Comparison of ENCODE assay signal across 8 cellular contexts in genomic region chr12:57243521-57244305, GRCh38. TPM values are rescaled to one million over a fixed set of nuclear protein-coding genes. Genes with fewer than 3 reads are reported as not detected.
DNase-seq lines count a peak whose midpoint lies in the region; ATAC-seq and TF ChIP-seq lines count a peak whose summit lies in the region.

No MANE protein-coding gene starts in this region.

- ATAC-seq in CD4-positive, alpha-beta T cell (ENCODE audit: poor library complexity): peak; percentile 34
- no peak for ATAC-seq in GM19467 (IDR thresholded peaks at IDR 0.05; ENCODE audit: unreplicated experiment)

- peaks cover 38% of the 10 kb centered on the region for H3K27me3 ChIP-seq in CD4-positive, alpha-beta T cell (ENCODE audit: control insufficient read depth, insufficient read depth, low read length)
- H3K27me3 ChIP-seq in fibroblast of lung (ENCODE audit: control insufficient read depth, insufficient read depth, low read length) (peaks cover 16% of the 10 kb centered on the region), suprapubic skin (peaks cover 49% of the 10 kb centered on the region)

- H3K4me2 ChIP-seq in fibroblast of lung (ENCODE audit: extremely low read depth, insufficient read depth, low read length): peak overlapping the region; percentile 92

- H3K4me3 Mint-ChIP-seq in CD4-positive, alpha-beta T cell: peak overlapping the region; percentile 85
- peak overlapping the region; percentile 84 for H3K4me3 Mint-ChIP-seq in neural crest cell

- H2AFZ ChIP-seq in fibroblast of lung (ENCODE audit: low read length): no peak overlapping the region

- TF ChIP-seq EP300 in suprapubic skin (IDR thresholded peaks at IDR 0.05): no peak

- H3K27ac ChIP-seq in CD4-positive, alpha-beta T cell (ENCODE audit: low read depth, low read length): no peak overlapping the region
- no peak overlapping the region for H3K27ac ChIP-seq in fibroblast of lung (ENCODE audit: insufficient read depth, low read length)
- H3K27ac ChIP-seq in suprapubic skin: no peak overlapping the region

- H3K27me3 Mint-ChIP-seq in CD4-positive, alpha-beta T cell: peaks cover 54% of the 10 kb centered on the region
- peaks cover 63% of the 10 kb centered on the region for H3K27me3 Mint-ChIP-seq in neural crest cell (ENCODE audit: low read depth)

- TF ChIP-seq POLR2A in suprapubic skin (IDR thresholded peaks at IDR 0.05): no peak

- CTCF ChIA-PET in CD4-positive, alpha-beta T cell (lab: Charles Lee): interaction anchor here (0.6 to 10.7 kb wide), 9 partner anchors 14 to 1175 kb away, joined by 3 to 225 read pairs (median 8); partner anchors contain the start of genes NXPH4, SHMT2 and STAT6

- no peaks in the 10 kb centered on the region for H3K9me3 ChIP-seq in CD4-positive, alpha-beta T cell (ENCODE audit: control insufficient read depth, low read length)
- H3K9me3 ChIP-seq in fibroblast of lung (ENCODE audit: control insufficient read depth, insufficient read depth, low read depth, low read length): no peaks in the 10 kb centered on the region
- H3K9me3 ChIP-seq in suprapubic skin: no peaks in the 10 kb centered on the region

- 11% methylated on average over 35 of the region's 41 CpGs for WGBS in suprapubic skin

- peak; percentile 67 to 85 (median 76) for DNase-seq in CD4-positive, alpha-beta T cell
- DNase-seq in HT-29 (ENCODE audit: low spot score): peak; percentile 85
- peak; percentile 84 for DNase-seq in OCI-M1 (lab: John Stamatoyannopoulos, UW)
- DNase-seq in activated T-helper 1 cell treated with Interleukin-2 at 50 U/mL for 16 hours (ENCODE audit: low read depth): peak; percentile 59
- peak; percentile 39 to 73 for DNase-seq in fibroblast of lung (ENCODE audit: low read depth in 2 of 2)
- DNase-seq in neural crest cell (ENCODE audit: low read depth, low spot score): peak; percentile 81
- peak in 1 of 2 donors; percentile 88 for DNase-seq in suprapubic skin (ENCODE audit: low spot score in 2 of 2)

- H3K9ac ChIP-seq in fibroblast of lung (ENCODE audit: insufficient read depth, low read length): no peak overlapping the region

- no peak overlapping the region for H3K27ac Mint-ChIP-seq in CD4-positive, alpha-beta T cell
- no peak overlapping the region for H3K27ac Mint-ChIP-seq in neural crest cell (ENCODE audit: unreplicated experiment)

- POLR2A ChIA-PET in CD4-positive, alpha-beta T cell (lab: Charles Lee): interaction anchor here (1.0 to 4.3 kb wide), 6 partner anchors 14 to 518 kb away, joined by 3 to 19 read pairs (median 4); partner anchors contain the start of genes NACA and SHMT2

- no peaks in the 10 kb centered on the region for H3K79me2 ChIP-seq in fibroblast of lung (ENCODE audit: control insufficient read depth, insufficient read depth, low read length)

- H3K4me1 Mint-ChIP-seq in CD4-positive, alpha-beta T cell (ENCODE audit: low read depth): peaks cover 53% of the 10 kb centered on the region
- peaks cover 42% of the 10 kb centered on the region for H3K4me1 Mint-ChIP-seq in neural crest cell

- H4K20me1 ChIP-seq in fibroblast of lung (ENCODE audit: control insufficient read depth, extremely low read depth, insufficient read depth, low read length): no peaks in the 10 kb centered on the region

- intact Hi-C loops in CD4-positive, alpha-beta T cell (cut with DNase I, micrococcal nuclease): loop anchor here (1.0 to 5.0 kb wide), 3 partner anchors 29 to 116 kb away; partner anchors contain the start of gene LRP1 (in 1 of the 2)

- H3K36me3 Mint-ChIP-seq in CD4-positive, alpha-beta T cell (ENCODE audit: low read depth): no peaks in the 10 kb centered on the region
- no peaks in the 10 kb centered on the region for H3K36me3 Mint-ChIP-seq in neural crest cell (ENCODE audit: low read depth)

- H3K4me1 ChIP-seq in fibroblast of lung (ENCODE audit: control insufficient read depth, extremely low read depth, insufficient read depth, low read length) (peaks cover 21% of the 10 kb centered on the region), suprapubic skin (peaks cover 54% of the 10 kb centered on the region)

- H3K9me3 Mint-ChIP-seq in CD4-positive, alpha-beta T cell: no peaks in the 10 kb centered on the region
- H3K9me3 Mint-ChIP-seq in neural crest cell: no peaks in the 10 kb centered on the region

- H3K4me3 ChIP-seq in fibroblast of lung (replicated peaks in 1 of 4; ENCODE audit: control extremely low read depth in 1 of 4, insufficient read depth in 1 of 4, low read depth in 3 of 4, low read length in 4 of 4): peak overlapping the region in 3 of 4 experiments; percentile 9 to 50 (median 33)
- peak overlapping the region; percentile 46 for H3K4me3 ChIP-seq in suprapubic skin

- H3K36me3 ChIP-seq in fibroblast of lung (ENCODE audit: control insufficient read depth, insufficient read depth, low read length) (no peaks in the 10 kb centered on the region), suprapubic skin (no peaks in the 10 kb centered on the region)

- TF ChIP-seq CTCF in CD4-positive, alpha-beta T cell (IDR thresholded peaks at IDR 0.05): peak; percentile 62
- TF ChIP-seq CTCF in fibroblast of lung (conservative IDR thresholded peaks at IDR 0.05 in 1 of 2, IDR thresholded peaks at IDR 0.05 in 1 of 2; ENCODE audit: low read depth in 1 of 2, low read length in 2 of 2): peak; percentile 52 to 74
- peak; percentile 83 for TF ChIP-seq CTCF in neural crest cell (conservative IDR thresholded peaks at IDR 0.05)
- TF ChIP-seq CTCF in suprapubic skin (IDR thresholded peaks at IDR 0.05): peak; percentile 63 to 76

RNA-seq across cellular contexts. Expression of gene STAC3, which starts 7.3 kb away (rescaled TPM):
- total RNA-seq in CD4-positive, alpha-beta T cell: 1 to 10 TPM; 2.0 to 3.0 TPM
- 0.41 and 1.1 TPM in 2 replicates for total RNA-seq in HT-29 (2014; rRNA removed; shearing (Covaris generic))
- 0.26 and 0.33 TPM in 2 replicates for total RNA-seq in fibroblast of lung
- 0.18 and 0.33 TPM in 2 replicates for polyA plus RNA-seq in fibroblast of lung
- 0.38 and 0.51 TPM in 2 replicates for polyA plus RNA-seq in fibroblast of lung (2012)
- 1.4 TPM in 1 of 2 replicates, not detected in the other for polyA minus RNA-seq in fibroblast of lung (ENCODE audit: low replicate concordance)
- 3.8 and 4.1 TPM in 2 replicates for total RNA-seq in neural crest cell
- total RNA-seq in suprapubic skin: 1 to 10 TPM; 1.7 to 3.0 (median 2.1) TPM

RNA-seq across cellular contexts. Expression of gene SHMT2, which starts 14.2 kb away (rescaled TPM):
- 10 to 100 TPM; 21.3 to 22.2 TPM for total RNA-seq in CD4-positive, alpha-beta T cell
- 295 and 298 TPM in 2 replicates for total RNA-seq in HT-29 (2014; rRNA removed; shearing (Covaris generic))
- total RNA-seq in fibroblast of lung (358 and 380 TPM in 2 replicates), neural crest cell (225 and 230 TPM in 2 replicates), suprapubic skin (10 to 100 TPM; 53.5 to 87.2 (median 70.3) TPM)
- polyA plus RNA-seq in fibroblast of lung: 139 and 154 TPM in 2 replicates
- 144 and 150 TPM in 2 replicates for polyA plus RNA-seq in fibroblast of lung (2012)
- polyA minus RNA-seq in fibroblast of lung (ENCODE audit: low replicate concordance): 360 and 376 TPM in 2 replicates

RNA-seq across cellular contexts. Expression of gene NXPH4, which starts 27.1 kb away (rescaled TPM):
- total RNA-seq in CD4-positive, alpha-beta T cell: not detected
- 0.97 and 2.8 TPM in 2 replicates for total RNA-seq in HT-29 (2014; rRNA removed; shearing (Covaris generic))
- total RNA-seq in fibroblast of lung (0.50 and 1.0 TPM in 2 replicates), neural crest cell (0.71 and 0.91 TPM in 2 replicates), suprapubic skin (10 to 100 TPM in 3 of 4 donors, 1 to 10 TPM in 1; 7.1 to 26.0 (median 18.3) TPM)
- 0.30 and 1.9 TPM in 2 replicates for polyA plus RNA-seq in fibroblast of lung
- 1.6 and 10.2 TPM in 2 replicates for polyA plus RNA-seq in fibroblast of lung (2012)
- 1.0 and 12.0 TPM in 2 replicates for polyA minus RNA-seq in fibroblast of lung (ENCODE audit: low replicate concordance)
